ENCODE assay signal across 20 cellular contexts in the genomic region with DNA sequence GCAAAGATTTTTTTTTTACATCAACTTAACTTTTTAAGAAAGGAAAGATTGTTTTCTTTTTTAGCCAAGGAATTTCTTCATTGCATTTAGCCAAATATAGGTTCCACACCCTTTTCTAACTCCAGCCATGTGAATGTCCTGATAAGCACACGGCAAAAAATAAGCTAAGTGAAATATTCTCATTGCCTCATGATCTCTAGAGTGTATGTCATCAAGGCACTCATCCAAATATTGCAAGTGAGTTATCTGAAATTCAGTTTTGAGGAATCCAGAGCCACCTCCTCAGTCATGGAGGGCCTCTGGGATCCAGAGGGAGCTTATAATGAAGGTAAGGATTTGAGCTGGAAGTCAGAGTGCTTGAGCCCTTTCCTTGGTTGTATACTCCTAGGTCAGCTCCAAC.
A peak's percentile ranks its signal among the peaks of the same experiment; 100 is the strongest.
DNase-seq lines count a peak whose midpoint lies in the region; ATAC-seq and TF ChIP-seq lines count a peak whose summit lies in the region.
"Had no signal": no experiment of that assay in that cellular context is flagged by ENCODE, and none has a peak within 500 bp of the region (broad histone marks: within the 10 kb centered on the region; RNA-seq: fewer than 3 reads in every experiment).

No MANE protein-coding gene starts in this region.

- H3K27ac ChIP-seq in left lung = no peak overlapping the region
- H3K27ac ChIP-seq: adrenal gland had no signal

- H3K4me1 ChIP-seq in left lung = no peaks in the 10 kb centered on the region
- H3K4me1 ChIP-seq: adrenal gland had no signal

- no peaks in the 10 kb centered on the region; the same call in 1 of the 2 replicates for H3K9me3 Mint-ChIP-seq in HFFc6
- peaks cover 2% of the 10 kb centered on the region for H3K9me3 Mint-ChIP-seq in nephron
- H3K9me3 Mint-ChIP-seq in type B pancreatic cell = no peaks in the 10 kb centered on the region
- H3K9me3 Mint-ChIP-seq: dendritic cell treated with granulocyte-macrophage colony-stimulating factor and Interleukin-4, amounts not matched to agents 40 ng/mL and 50 ng/mL, for 4 days had no signal

- peaks cover 61% of the 10 kb centered on the region for H3K36me3 Mint-ChIP-seq in HFFc6 (ENCODE audit: low read depth)
- no peaks in the 10 kb centered on the region for H3K36me3 Mint-ChIP-seq in nephron (ENCODE audit: low read depth)
- H3K36me3 Mint-ChIP-seq in type B pancreatic cell = no peaks in the 10 kb centered on the region
- H3K36me3 Mint-ChIP-seq: IgD-negative memory B cell had no signal

- peak; percentile 68 for DNase-seq in AG09309 (ENCODE audit: low read depth)
- DNase-seq in HFFc6 = peak; percentile 50
- peak; percentile 91 for DNase-seq in dedifferentiated amniotic fluid mesenchymal stem cell (ENCODE audit: extremely low spot score)
- no peak for DNase-seq in NCI-H1417 (lab: John Stamatoyannopoulos, UW)
- no peak for DNase-seq in effector CD4-positive, alpha-beta T cell
- no peak for DNase-seq in type B pancreatic cell (ENCODE audit: extremely low spot score, unreplicated experiment)
- no peak for DNase-seq in left lung
- DNase-seq: activated CD8-positive, alpha-beta memory T cell treated with anti-CD3 and anti-CD28 coated beads for 24 hours; adrenal gland; Calu3; kidney; NCI-H1930; stimulated activated CD4-positive, alpha-beta T cell treated with anti-CD3 and anti-CD28 coated beads, Interleukin-2, amount 100 ng/mL, for 24 hours; T-helper 2 cell had no signal

- no peaks in the 10 kb centered on the region for H3K36me3 ChIP-seq in left lung
- H3K36me3 ChIP-seq: adrenal gland had no signal

- peaks cover 1% of the 10 kb centered on the region for H3K27me3 Mint-ChIP-seq in HFFc6 (ENCODE audit: insufficient read depth)
- no peaks in the 10 kb centered on the region for H3K27me3 Mint-ChIP-seq in nephron (ENCODE audit: low read depth)
- no peaks in the 10 kb centered on the region for H3K27me3 Mint-ChIP-seq in type B pancreatic cell

- peak overlapping the region; percentile 52 for H3K4me3 Mint-ChIP-seq in HFFc6
- peak overlapping the region in 1 of 3 experiments; percentile 25 for H3K4me3 Mint-ChIP-seq in nephron
- no peak overlapping the region for H3K4me3 Mint-ChIP-seq in type B pancreatic cell
- H3K4me3 Mint-ChIP-seq: B cell; dendritic cell treated with granulocyte-macrophage colony-stimulating factor and Interleukin-4, amounts not matched to agents 40 ng/mL and 50 ng/mL, for 4 days; IgD-negative memory B cell; neural crest cell had no signal

- H3K9me3 ChIP-seq in left lung = no peaks in the 10 kb centered on the region
- H3K9me3 ChIP-seq: adrenal gland had no signal

- no peaks in the 10 kb centered on the region for H3K27me3 ChIP-seq in left lung
- H3K27me3 ChIP-seq: adrenal gland had no signal

- H3K27ac Mint-ChIP-seq in HFFc6 (peak overlapping the region; percentile 84), nephron (peak overlapping the region in 2 of 3 experiments; percentile 86 to 90), type B pancreatic cell (no peak overlapping the region)
- H3K27ac Mint-ChIP-seq: B cell; dendritic cell treated with granulocyte-macrophage colony-stimulating factor and Interleukin-4, amounts not matched to agents 40 ng/mL and 50 ng/mL, for 4 days; IgD-negative memory B cell had no signal

- intact Hi-C loops in left lung (cut with DNase I) = no loop called here

- TF ChIP-seq CTCF in AG09309 (IDR thresholded peaks at IDR 0.05; ENCODE audit: control insufficient read depth, insufficient read depth, low read depth, low read length, missing control alignments) (no peak), HFFc6 (IDR thresholded peaks at IDR 0.05) (no peak), nephron (IDR thresholded peaks at IDR 0.05; ENCODE audit: unreplicated experiment in 3 of 3) (no peak), type B pancreatic cell (conservative IDR thresholded peaks at IDR 0.05) (no peak), left lung (IDR thresholded peaks at IDR 0.05) (no peak)

- no peak for ATAC-seq in left lung
- ATAC-seq: sciatic nerve had no signal

- H3K4me3 ChIP-seq in AG09309 (ENCODE audit: control insufficient read depth, low read depth, low read length) (no peak overlapping the region), left lung (no peak overlapping the region)
- H3K4me3 ChIP-seq: adrenal gland had no signal

- H3K4me1 Mint-ChIP-seq in HFFc6 (ENCODE audit: low read depth) (peaks cover 100% of the 10 kb centered on the region), nephron (peaks cover 79% of the 10 kb centered on the region), type B pancreatic cell (ENCODE audit: unreplicated experiment) (peaks cover 30% of the 10 kb centered on the region)
- H3K4me1 Mint-ChIP-seq: B cell, IgD-negative memory B cell had no signal

Comparison
In these comparisons a context has a peak if more than half of its experiments do, and no peak if none do; other contexts are left out.
1. DNase-seq: peak in AG09309 (single experiment), HFFc6 (single experiment) and dedifferentiated amniotic fluid mesenchymal stem cell (single experiment); none in NCI-H1417 (0 of 3), effector CD4-positive, alpha-beta T cell (single experiment), type B pancreatic cell (single experiment) and left lung (0 of 2).